8 cellular contexts compared by ENCODE assay signal in the genomic region with DNA sequence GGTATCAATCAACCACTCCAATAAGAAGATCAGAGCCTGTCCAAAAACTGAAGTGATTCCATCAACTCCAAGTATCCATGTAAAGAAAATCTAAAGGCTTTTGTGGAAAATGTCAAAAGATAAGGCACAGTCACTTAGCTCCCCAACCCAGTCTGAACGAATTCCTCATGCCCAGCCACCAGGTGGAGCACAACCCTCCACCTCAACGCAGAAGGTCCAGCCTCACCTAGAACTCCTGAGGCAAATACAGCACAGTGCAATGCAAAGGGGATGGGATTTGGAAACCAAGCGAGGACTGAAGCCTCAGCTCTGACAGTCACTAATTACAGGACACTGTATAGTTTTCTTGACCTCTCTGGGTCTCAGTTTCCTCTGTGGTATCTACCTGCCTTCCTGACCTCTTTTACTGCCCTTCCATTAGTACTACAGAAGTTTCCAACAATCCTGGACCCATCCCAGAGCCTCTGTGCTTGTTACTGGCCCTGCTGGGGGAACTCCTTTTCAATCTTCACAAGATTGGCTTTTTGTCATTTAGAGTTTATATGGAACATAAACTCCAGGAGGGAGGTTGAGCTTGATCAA. TPM values are rescaled to one million over a fixed set of nuclear protein-coding genes. Genes with fewer than 3 reads are reported as not detected.
DNase-seq lines count a peak whose midpoint lies in the region; ATAC-seq and TF ChIP-seq lines count a peak whose summit lies in the region.

No MANE protein-coding gene starts in this region.

- H3K4me1 ChIP-seq in rectal smooth muscle tissue (ENCODE audit: control insufficient read depth, insufficient read depth, low read length) = peaks cover 6% of the 10 kb centered on the region

- ATAC-seq in GM18502 (IDR thresholded peaks at IDR 0.05; ENCODE audit: poor library complexity, unreplicated experiment) = no peak

- intact Hi-C loops in activated CD4-positive, alpha-beta T cell treated with anti-CD3 and anti-CD28 coated beads, Interleukin-2, amount 10 ng/mL, durations not matched to agents 24 days and 14 days (cut with micrococcal nuclease) = no loop called here

- H3K4me3 ChIP-seq in NB4 (ENCODE audit: low read depth, low read length) (peak overlapping the region; percentile 21), rectal smooth muscle tissue (ENCODE audit: low read length) (peak overlapping the region; percentile 12)

- no peak for TF ChIP-seq POLR2A in NB4 (IDR thresholded peaks at IDR 0.05; ENCODE audit: extremely low read depth, insufficient read length)

- TF ChIP-seq CTCF in NB4 (IDR thresholded peaks at IDR 0.05; ENCODE audit: low read depth, low read length) = peak; percentile 53
- TF ChIP-seq CTCF in endothelial cell (IDR thresholded peaks at IDR 0.05; ENCODE audit: unreplicated experiment) = peak; percentile 37

- H3K4me1 Mint-ChIP-seq in activated CD4-positive, alpha-beta T cell treated with anti-CD3 and anti-CD28 coated beads, Interleukin-2, amount 10 ng/mL, durations not matched to agents 24 days and 14 days = peaks cover 27% of the 10 kb centered on the region
- H3K4me1 Mint-ChIP-seq in endothelial cell (ENCODE audit: unreplicated experiment) = peaks cover 13% of the 10 kb centered on the region

- H3K9ac ChIP-seq in rectal smooth muscle tissue (ENCODE audit: low read length) = no peak overlapping the region

- peaks cover 9% of the 10 kb centered on the region for H3K36me3 ChIP-seq in rectal smooth muscle tissue (ENCODE audit: control insufficient read depth, insufficient read depth, low read length)

- DNase-seq in NCI-H2196 (lab: John Stamatoyannopoulos, UW; ENCODE audit: unreplicated experiment) (peak; percentile 3), NCI-H2196 treated with DMSO at 0.1 percent for 48 hours (lab: John Stamatoyannopoulos, UW; ENCODE audit: unreplicated experiment) (no peak), NB4 (ENCODE audit: low read depth) (peak; percentile 61), endothelial cell (ENCODE audit: low spot score) (peak; percentile 52), NCI-H1092 (lab: John Stamatoyannopoulos, UW) (no peak)
- DNase-seq in activated CD4-positive, alpha-beta T cell treated with anti-CD3 and anti-CD28 coated beads, Interleukin-2, amount 10 ng/mL, durations not matched to agents 24 days and 14 days = peak; percentile 86

- peaks cover 6% of the 10 kb centered on the region for H3K27me3 Mint-ChIP-seq in activated CD4-positive, alpha-beta T cell treated with anti-CD3 and anti-CD28 coated beads, Interleukin-2, amount 10 ng/mL, durations not matched to agents 24 days and 14 days
- peaks cover 4% of the 10 kb centered on the region for H3K27me3 Mint-ChIP-seq in endothelial cell (ENCODE audit: unreplicated experiment)

- H3K27ac ChIP-seq in rectal smooth muscle tissue (ENCODE audit: low read depth, low read length) = no peak overlapping the region

- peak overlapping the region; percentile 52 for H3K27ac Mint-ChIP-seq in activated CD4-positive, alpha-beta T cell treated with anti-CD3 and anti-CD28 coated beads, Interleukin-2, amount 10 ng/mL, durations not matched to agents 24 days and 14 days
- no peak overlapping the region for H3K27ac Mint-ChIP-seq in endothelial cell (ENCODE audit: unreplicated experiment)

- no peaks in the 10 kb centered on the region for H3K9me3 Mint-ChIP-seq in activated CD4-positive, alpha-beta T cell treated with anti-CD3 and anti-CD28 coated beads, Interleukin-2, amount 10 ng/mL, durations not matched to agents 24 days and 14 days
- no peaks in the 10 kb centered on the region for H3K9me3 Mint-ChIP-seq in endothelial cell (ENCODE audit: unreplicated experiment)

- peak overlapping the region; percentile 97 for H3K4me3 Mint-ChIP-seq in activated CD4-positive, alpha-beta T cell treated with anti-CD3 and anti-CD28 coated beads, Interleukin-2, amount 10 ng/mL, durations not matched to agents 24 days and 14 days
- peak overlapping the region; percentile 97 for H3K4me3 Mint-ChIP-seq in endothelial cell (ENCODE audit: unreplicated experiment)

- H3K36me3 Mint-ChIP-seq in activated CD4-positive, alpha-beta T cell treated with anti-CD3 and anti-CD28 coated beads, Interleukin-2, amount 10 ng/mL, durations not matched to agents 24 days and 14 days (ENCODE audit: low read depth) = peaks cover 28% of the 10 kb centered on the region
- peaks cover 9% of the 10 kb centered on the region for H3K36me3 Mint-ChIP-seq in endothelial cell (ENCODE audit: low read depth, unreplicated experiment)

- H3K27me3 ChIP-seq in rectal smooth muscle tissue (ENCODE audit: control insufficient read depth, insufficient read depth, low read length) = no peaks in the 10 kb centered on the region

RNA-seq across cellular contexts. Expression of a gene that starts 2.0 kb away (rescaled TPM):
- 45.9 and 52.1 TPM in 2 replicates for total RNA-seq in activated CD4-positive, alpha-beta T cell treated with anti-CD3 and anti-CD28 coated beads, Interleukin-2, amount 10 ng/mL, durations not matched to agents 24 days and 14 days
- total RNA-seq in endothelial cell (ENCODE audit: unreplicated experiment) = 84.4 TPM

RNA-seq across cellular contexts. Expression of a gene that starts 43.0 kb away (rescaled TPM):
- 31.1 and 33.9 TPM in 2 replicates for total RNA-seq in activated CD4-positive, alpha-beta T cell treated with anti-CD3 and anti-CD28 coated beads, Interleukin-2, amount 10 ng/mL, durations not matched to agents 24 days and 14 days
- 30.0 TPM for total RNA-seq in endothelial cell (ENCODE audit: unreplicated experiment)

RNA-seq across cellular contexts. Expression of a gene that starts 48.8 kb away (rescaled TPM):
- 8.6 and 9.2 TPM in 2 replicates for total RNA-seq in activated CD4-positive, alpha-beta T cell treated with anti-CD3 and anti-CD28 coated beads, Interleukin-2, amount 10 ng/mL, durations not matched to agents 24 days and 14 days
- 4.1 TPM for total RNA-seq in endothelial cell (ENCODE audit: unreplicated experiment)

Comparison
In these comparisons a context has a peak if more than half of its experiments do, and no peak if none do; other contexts are left out.
1. DNase-seq: peak in NCI-H2196 (single experiment), NB4 (single experiment), activated CD4-positive, alpha-beta T cell treated with anti-CD3 and anti-CD28 coated beads, Interleukin-2, amount 10 ng/mL, durations not matched to agents 24 days and 14 days (single experiment) and endothelial cell (single experiment); none in NCI-H2196 treated with DMSO at 0.1 percent for 48 hours (single experiment) and NCI-H1092 (single experiment).